Comparison of ENCODE assay signal across 8 cellular contexts in genomic region chr11:108498046-108498815, GRCh38. TPM values are rescaled to one million over a fixed set of nuclear protein-coding genes. Genes with fewer than 3 reads are reported as not detected.
DNase-seq lines count a peak whose midpoint lies in the region; ATAC-seq and TF ChIP-seq lines count a peak whose summit lies in the region.

TSS of gene POGLUT3 (minus strand) at chr11:108498384. CDS start at chr11:108498366, 18 bp downstream.

- TF ChIP-seq CTCF in activated B cell treated with CpG ODN at 0.5 μM for 24 hours (IDR thresholded peaks at IDR 0.05) (no peak), smooth muscle cell (IDR thresholded peaks at IDR 0.05; ENCODE audit: borderline replicate concordance, insufficient read depth, poor library complexity, severe bottlenecking) (no peak)

- peaks cover 15% of the 10 kb centered on the region for H3K4me1 Mint-ChIP-seq in activated B cell treated with CpG ODN at 0.5 μM for 24 hours

- H3K79me2 ChIP-seq in smooth muscle cell (ENCODE audit: low read depth) = peaks cover 28% of the 10 kb centered on the region

- H3K9me3 ChIP-seq in smooth muscle cell (replicated peaks; ENCODE audit: low read depth) = no peaks in the 10 kb centered on the region

- peak within 1 kb of the TSS; percentile 91 for H3K27ac ChIP-seq in smooth muscle cell (ENCODE audit: low read depth)

- H3F3A ChIP-seq in smooth muscle cell (ENCODE audit: low read depth) = peaks cover 42% of the 10 kb centered on the region

- H4K20me1 ChIP-seq in smooth muscle cell (ENCODE audit: low read depth) = no peaks in the 10 kb centered on the region

- peak within 1 kb of the TSS; percentile 87 for H3K4me2 ChIP-seq in smooth muscle cell

- 2% methylated on average over 74 of the region's 84 CpGs for WGBS in smooth muscle cell (ENCODE audit: low lambda C conversion rate)

- no peaks in the 10 kb centered on the region for H3K27me3 ChIP-seq in smooth muscle cell (ENCODE audit: low read depth)

- peak within 1 kb of the TSS; percentile 97 for H3K27ac Mint-ChIP-seq in activated B cell treated with CpG ODN at 0.5 μM for 24 hours

- DNase-seq in NCI-H2029 treated with DMSO at 0.1 percent for 48 hours (lab: John Stamatoyannopoulos, UW) = peak; percentile 10
- peak; percentile 47 for DNase-seq in activated B cell treated with CpG ODN at 0.5 μM for 24 hours
- peak; percentile 44 for DNase-seq in central memory CD4-positive, alpha-beta T cell
- DNase-seq in inferior parietal cortex (ENCODE audit: extremely low spot score) = peak; percentile 8
- peak; percentile 62 for DNase-seq in smooth muscle cell (lab: John Stamatoyannopoulos, UW; ENCODE audit: unreplicated experiment)
- no peak for DNase-seq in superior temporal gyrus (ENCODE audit: extremely low spot score)

- no peaks in the 10 kb centered on the region for H3K9me3 Mint-ChIP-seq in activated B cell treated with CpG ODN at 0.5 μM for 24 hours

- peak within 1 kb of the TSS; percentile 63 for H3K4me3 ChIP-seq in smooth muscle cell

- H3K36me3 ChIP-seq in smooth muscle cell (ENCODE audit: low read depth) = no peaks in the 10 kb centered on the region

- H3K27me3 Mint-ChIP-seq in activated B cell treated with CpG ODN at 0.5 μM for 24 hours = no peaks in the 10 kb centered on the region

- H3K9ac ChIP-seq in smooth muscle cell (ENCODE audit: low read depth) = peak within 1 kb of the TSS; percentile 73

- CTCF ChIA-PET in activated B cell treated with CpG ODN at 0.5 μM for 24 hours (lab: Charles Lee) = no interaction called here

- peak within 1 kb of the TSS; percentile 80 for H2AFZ ChIP-seq in smooth muscle cell (ENCODE audit: low read depth)

- intact Hi-C loops in activated B cell treated with CpG ODN at 0.5 μM for 24 hours (cut with micrococcal nuclease) = loop anchor here (2.0 to 10.0 kb wide), 4 partner anchors 273 to 1043 kb away; partner anchors contain the start of genes ACAT1, ATM, CUL5 and CWF19L2

- ATAC-seq in GM18498 (IDR thresholded peaks at IDR 0.05; ENCODE audit: unreplicated experiment) (peak; percentile 70), HG02763 (IDR thresholded peaks at IDR 0.05; ENCODE audit: unreplicated experiment) (peak; percentile 52), activated B cell treated with CpG ODN at 0.5 μM for 24 hours (ENCODE audit: low read depth) (peak; percentile 60)

- H3K4me3 Mint-ChIP-seq in activated B cell treated with CpG ODN at 0.5 μM for 24 hours = peak within 1 kb of the TSS; percentile 100

- H3K4me1 ChIP-seq in smooth muscle cell (ENCODE audit: low read depth) = peaks cover 16% of the 10 kb centered on the region

- peaks cover 4% of the 10 kb centered on the region for H3K36me3 Mint-ChIP-seq in activated B cell treated with CpG ODN at 0.5 μM for 24 hours (ENCODE audit: low read depth)

- POLR2A ChIA-PET in activated B cell treated with CpG ODN at 0.5 μM for 24 hours (lab: Charles Lee) = interaction anchor here (0.6 to 1.0 kb wide), 2 partner anchors 31 to 499 kb away, joined by 6 read pairs; partner anchors contain the start of gene C11orf65

RNA-seq across cellular contexts. Expression of gene POGLUT3, which starts in this region (rescaled TPM):
- 3.7 TPM in 2 replicates for total RNA-seq in activated B cell treated with CpG ODN at 0.5 μM for 24 hours
- total RNA-seq in smooth muscle cell = 50.4 and 62.9 TPM in 2 replicates
- polyA plus RNA-seq in smooth muscle cell = 28.9 and 34.4 TPM in 2 replicates

Comparison
In these comparisons a context has a peak if more than half of its experiments do, and no peak if none do; other contexts are left out.
1. RNA of gene POGLUT3 (total RNA-seq): 50.4 to 62.9 TPM in smooth muscle cell; 3.7 TPM in activated B cell treated with CpG ODN at 0.5 μM for 24 hours; every median in the first group is over 10 times any median in the second.
2. Peak in every context shown above with its lines, with median percentiles within 50 percentile points of each other: ATAC-seq.